1 cellular context compared by ENCODE assay signal in the genomic region with DNA sequence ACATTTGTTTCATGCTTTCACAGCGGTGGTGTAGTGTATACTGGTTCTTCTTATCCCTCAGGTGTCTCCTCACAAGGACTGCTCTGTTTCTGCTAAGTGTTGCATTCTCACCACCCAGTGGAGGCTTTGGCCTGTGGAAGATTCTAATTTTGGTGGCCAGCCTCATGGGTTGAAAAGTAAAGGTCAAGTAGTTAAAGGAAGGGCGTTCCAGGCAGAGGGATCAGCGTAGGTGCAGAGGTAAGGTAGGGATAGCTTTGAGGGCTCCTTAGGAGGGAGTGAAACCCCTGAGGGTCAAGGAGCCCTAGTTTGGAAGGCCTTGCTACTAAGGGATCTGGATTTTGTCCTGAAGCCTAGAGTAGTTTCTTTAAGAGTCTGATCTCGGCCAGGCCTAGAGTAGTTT.
TF ChIP-seq lines count a peak whose summit lies in the region.

No MANE protein-coding gene starts in this region.

TF ChIP-seq in H1, 55 proteins besides CTCF, POLR2A, EP300 and RAD21:
- TF ChIP-seq CBX5 (IDR thresholded peaks at IDR 0.05; ENCODE audit: low read depth, low read length) (no peak), BRCA1 (IDR thresholded peaks at IDR 0.05; ENCODE audit: low read depth, low read length) (no peak)
- TF ChIP-seq, protein P1, sequence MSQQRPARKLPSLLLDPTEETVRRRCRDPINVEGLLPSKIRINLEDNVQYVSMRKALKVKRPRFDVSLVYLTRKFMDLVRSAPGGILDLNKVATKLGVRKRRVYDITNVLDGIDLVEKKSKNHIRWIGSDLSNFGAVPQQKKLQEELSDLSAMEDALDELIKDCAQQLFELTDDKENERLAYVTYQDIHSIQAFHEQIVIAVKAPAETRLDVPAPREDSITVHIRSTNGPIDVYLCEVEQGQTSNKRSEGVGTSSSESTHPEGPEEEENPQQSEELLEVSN (IDR thresholded peaks at IDR 0.05), result no peak
- TF ChIP-seq, protein P2, sequence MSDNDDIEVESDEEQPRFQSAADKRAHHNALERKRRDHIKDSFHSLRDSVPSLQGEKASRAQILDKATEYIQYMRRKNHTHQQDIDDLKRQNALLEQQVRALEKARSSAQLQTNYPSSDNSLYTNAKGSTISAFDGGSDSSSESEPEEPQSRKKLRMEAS (IDR thresholded peaks at IDR 0.05), result no peak
